Comparison of ENCODE assay signal across 8 cellular contexts in genomic region chr12:51009038-51009437, GRCh38. TPM values are rescaled to one million over a fixed set of nuclear protein-coding genes. Genes with fewer than 3 reads are reported as not detected.
DNase-seq lines count a peak whose midpoint lies in the region; ATAC-seq, FAIRE-seq and TF ChIP-seq lines count a peak whose summit lies in the region.

No MANE protein-coding gene starts in this region.

- TF ChIP-seq POLR2A in erythroblast (IDR thresholded peaks at IDR 0.05; ENCODE audit: low read length) (peak; percentile 51), H54 (IDR thresholded peaks at IDR 0.05; ENCODE audit: low read depth, low read length) (no peak)

- H2AK5ac ChIP-seq in H9 (ENCODE audit: insufficient read length, low read length), result no peak overlapping the region

- CTCF ChIA-PET in activated CD4-positive, alpha-beta T cell treated with anti-CD3 and anti-CD28 coated beads, Interleukin-2, amount 10 ng/mL, durations not matched to agents 7 days and 5 days (lab: Charles Lee), result interaction anchor here (0.6 to 1.3 kb wide), 5 partner anchors 11 to 333 kb away, joined by 3 to 6 read pairs (median 4); no protein-coding TSS in a partner anchor
- CTCF ChIA-PET in PC-3 (lab: Charles Lee), result no interaction called here

- peaks cover 46 to 58% of the 10 kb centered on the region in 2 experiments for H3K4me1 Mint-ChIP-seq in H9
- H3K4me1 Mint-ChIP-seq in activated CD4-positive, alpha-beta T cell treated with anti-CD3 and anti-CD28 coated beads, Interleukin-2, amount 10 ng/mL, durations not matched to agents 7 days and 5 days, result peaks cover 38% of the 10 kb centered on the region

- H4K20me1 ChIP-seq in H9 (ENCODE audit: control insufficient read depth, insufficient read depth, insufficient read length) (no peaks in the 10 kb centered on the region), PC-3 (ENCODE audit: low read length) (no peaks in the 10 kb centered on the region)

- H3K4ac ChIP-seq in H9 (ENCODE audit: low read depth, low read length), result no peak overlapping the region

- POLR2A ChIA-PET in activated CD4-positive, alpha-beta T cell treated with anti-CD3 and anti-CD28 coated beads, Interleukin-2, amount 10 ng/mL, durations not matched to agents 7 days and 5 days (lab: Charles Lee), result no interaction called here
- POLR2A ChIA-PET in PC-3 (lab: Charles Lee; ENCODE audit: unreplicated experiment), result no interaction called here

- no peaks in the 10 kb centered on the region for H3K23me2 ChIP-seq in H9 (ENCODE audit: insufficient read length, low read depth, low read length, poor library complexity, severe bottlenecking)

- no peak overlapping the region for H3K4me3 ChIP-seq in pancreas
- H3K4me3 ChIP-seq in PC-3 (ENCODE audit: low read length), result no peak overlapping the region

- no peaks in the 10 kb centered on the region for H3K27me3 ChIP-seq in H9 (ENCODE audit: insufficient read depth, low read length)
- H3K27me3 ChIP-seq in pancreas, result no peaks in the 10 kb centered on the region
- H3K27me3 ChIP-seq in foreskin keratinocyte, result no peaks in the 10 kb centered on the region
- H3K27me3 ChIP-seq in PC-3 (ENCODE audit: low read length), result no peaks in the 10 kb centered on the region

- no peak overlapping the region for H4K91ac ChIP-seq in H9 (ENCODE audit: insufficient read length, low read depth, low read length)

- peaks cover 3% of the 10 kb centered on the region for H3K79me1 ChIP-seq in H9 (ENCODE audit: insufficient read depth, low read depth, low read length, poor library complexity, severe bottlenecking)

- H3K14ac ChIP-seq in H9 (ENCODE audit: insufficient read depth, low read length), result no peak overlapping the region

- no peak overlapping the region for H3K18ac ChIP-seq in H9 (ENCODE audit: insufficient read length, low read depth, low read length)

- H3K36me3 ChIP-seq in pancreas (peaks cover 0 to 10% (median 0%) of the 10 kb centered on the region in 3 donors), PC-3 (ENCODE audit: low read depth, low read length) (peaks cover 19% of the 10 kb centered on the region)

- no CpG with 5 or more reads among the region's 8 CpGs for WGBS in H9 (ENCODE audit: extremely low coverage, insufficient read length, low lambda C conversion rate)
- 76 to 81% methylated on average over 8 of the region's 8 CpGs for WGBS in pancreas, 2 donors

- H3K4me2 ChIP-seq in H9 (ENCODE audit: insufficient read depth, insufficient read length, low read length), result no peak overlapping the region
- no peak overlapping the region for H3K4me2 ChIP-seq in PC-3 (ENCODE audit: low read length)

- no peak overlapping the region for H2BK5ac ChIP-seq in H9 (ENCODE audit: insufficient read length, low read length)

- H3K9me2 ChIP-seq in PC-3 (replicated peaks; ENCODE audit: low read length), result no peaks in the 10 kb centered on the region

- H2BK15ac ChIP-seq in H9 (ENCODE audit: low read depth, low read length), result no peak overlapping the region

- H4K8ac ChIP-seq in H9 (replicated peaks; ENCODE audit: insufficient read length, low read depth, low read length), result no peak overlapping the region

- peak overlapping the region in 2 of 3 experiments; percentile 10 to 62; a peak in 2 of 7 replicates for H3K27ac Mint-ChIP-seq in H9
- H3K27ac Mint-ChIP-seq in activated CD4-positive, alpha-beta T cell treated with anti-CD3 and anti-CD28 coated beads, Interleukin-2, amount 10 ng/mL, durations not matched to agents 7 days and 5 days, result peak overlapping the region; percentile 77

- no peak overlapping the region for H3K27ac ChIP-seq in H9 (ENCODE audit: insufficient read length, low read depth, low read length)
- H3K27ac ChIP-seq in pancreas, result peak overlapping the region in 1 of 4 donors; percentile 24
- H3K27ac ChIP-seq in foreskin keratinocyte, result no peak overlapping the region
- H3K27ac ChIP-seq in PC-3 (ENCODE audit: low read length), result no peak overlapping the region

- FAIRE-seq in pancreas (lab: Jason Lieb, UNC), result no peak
- FAIRE-seq in H54 (lab: Jason Lieb, UNC), result no peak

- H3K9me3 ChIP-seq in H9 (ENCODE audit: control insufficient read depth, low read depth, low read length) (no peaks in the 10 kb centered on the region), pancreas (no peaks in the 10 kb centered on the region), PC-3 (ENCODE audit: low read length) (no peaks in the 10 kb centered on the region)

- no peaks in the 10 kb centered on the region for H3K9me3 Mint-ChIP-seq in H9
- no peaks in the 10 kb centered on the region for H3K9me3 Mint-ChIP-seq in activated CD4-positive, alpha-beta T cell treated with anti-CD3 and anti-CD28 coated beads, Interleukin-2, amount 10 ng/mL, durations not matched to agents 7 days and 5 days

- H3K36me3 Mint-ChIP-seq in H9 (ENCODE audit: insufficient read depth in 1 of 3, low read depth in 3 of 3), result peaks cover 25 to 45% (median 37%) of the 10 kb centered on the region in 3 experiments
- peaks cover 29% of the 10 kb centered on the region for H3K36me3 Mint-ChIP-seq in activated CD4-positive, alpha-beta T cell treated with anti-CD3 and anti-CD28 coated beads, Interleukin-2, amount 10 ng/mL, durations not matched to agents 7 days and 5 days (ENCODE audit: low read depth)

- H3K4me1 ChIP-seq in H9 (ENCODE audit: insufficient read depth, low read length) (peaks cover 3% of the 10 kb centered on the region; the same call in 1 of the 2 replicates), pancreas (peaks cover 2 to 17% (median 5%) of the 10 kb centered on the region in 3 donors), foreskin keratinocyte (no peaks in the 10 kb centered on the region), PC-3 (ENCODE audit: insufficient read depth, low read length) (peaks cover 15% of the 10 kb centered on the region)

- no peak overlapping the region for H2BK20ac ChIP-seq in H9 (ENCODE audit: low read depth, low read length, poor library complexity, severe bottlenecking)

- H3K4me3 Mint-ChIP-seq in H9, result no peak overlapping the region
- H3K4me3 Mint-ChIP-seq in activated CD4-positive, alpha-beta T cell treated with anti-CD3 and anti-CD28 coated beads, Interleukin-2, amount 10 ng/mL, durations not matched to agents 7 days and 5 days, result peak overlapping the region; percentile 37

- DNase-seq in H9 (no peak), erythroblast (lab: John Stamatoyannopoulos, UW) (peak; percentile 55), pancreas (peak in 1 of 6 donors; percentile 55), H54 (ENCODE audit: insufficient read length, low spot score) (no peak), foreskin keratinocyte (no peak), PC-3 (no peak)
- peak; percentile 73 for DNase-seq in activated CD4-positive, alpha-beta T cell treated with anti-CD3 and anti-CD28 coated beads, Interleukin-2, amount 10 ng/mL, durations not matched to agents 7 days and 5 days

- BruUV-seq in PC-3 (replicated peaks; lab: Mats Ljungman, UMichigan), result no TSS peak

- TF ChIP-seq CTCF in H9 (conservative IDR thresholded peaks at IDR 0.05) (no peak), pancreas (IDR thresholded peaks at IDR 0.05) (no peak), foreskin keratinocyte (conservative IDR thresholded peaks at IDR 0.05) (no peak), PC-3 (conservative IDR thresholded peaks at IDR 0.05; ENCODE audit: low read depth, low read length) (no peak)

- no peak overlapping the region for H2BK120ac ChIP-seq in H9 (ENCODE audit: low read depth, low read length, poor library complexity, severe bottlenecking)

- H3K23ac ChIP-seq in H9 (ENCODE audit: insufficient read length, low read depth, low read length), result no peak overlapping the region

- ATAC-seq in pancreas, result peak in 3 of 4 donors; percentile 44 to 77 (median 73)
- no peak for ATAC-seq in GM18870 (IDR thresholded peaks at IDR 0.05; ENCODE audit: unreplicated experiment)
- no peak for ATAC-seq in foreskin keratinocyte
- ATAC-seq in PC-3, result no peak

- no peak overlapping the region for H3K56ac ChIP-seq in H9 (ENCODE audit: insufficient read length, low read depth, low read length)

- H2AFZ ChIP-seq in H9 (ENCODE audit: low read length) (no peak overlapping the region), PC-3 (ENCODE audit: low read length) (no peak overlapping the region)

- H3K27me3 Mint-ChIP-seq in H9 (ENCODE audit: low read depth), result no peaks in the 10 kb centered on the region
- no peaks in the 10 kb centered on the region for H3K27me3 Mint-ChIP-seq in activated CD4-positive, alpha-beta T cell treated with anti-CD3 and anti-CD28 coated beads, Interleukin-2, amount 10 ng/mL, durations not matched to agents 7 days and 5 days

- intact Hi-C loops in pancreas (cut with DNase I), result no loop called here
- intact Hi-C loops in PC-3 (cut with micrococcal nuclease), result no loop called here

- H3K9ac ChIP-seq in H9 (ENCODE audit: extremely low read depth, insufficient read length, low read length) (no peak overlapping the region), PC-3 (ENCODE audit: low read length) (no peak overlapping the region)

- H2BK12ac ChIP-seq in H9 (ENCODE audit: insufficient read length, low read depth, low read length), result no peak overlapping the region

- H3K79me2 ChIP-seq in H9 (ENCODE audit: insufficient read depth, low read length), result no peaks in the 10 kb centered on the region
- peaks cover 33% of the 10 kb centered on the region for H3K79me2 ChIP-seq in PC-3 (ENCODE audit: low read length)

- no peak overlapping the region for H3T11ph ChIP-seq in H9 (ENCODE audit: low read length)

- H3F3A ChIP-seq in PC-3 (ENCODE audit: low read length, unreplicated experiment), result no peaks in the 10 kb centered on the region

- H4K5ac ChIP-seq in H9 (ENCODE audit: insufficient read length, low read depth, low read length), result no peak overlapping the region

RNA-seq across cellular contexts. Expression of gene SLC11A2, which starts 17.1 kb away (rescaled TPM):
- 45.6 and 47.9 TPM in 2 replicates for total RNA-seq in H9 (2021)
- total RNA-seq in activated CD4-positive, alpha-beta T cell treated with anti-CD3 and anti-CD28 coated beads, Interleukin-2, amount 10 ng/mL, durations not matched to agents 7 days and 5 days, result 10 to 100 TPM; 36.0 to 37.4 TPM
- total RNA-seq in pancreas, result 10 to 100 TPM; 24.3 to 52.9 (median 38.8) TPM
- polyA plus RNA-seq in pancreas, result 10 to 100 TPM; 19.1 to 26.6 TPM
- 22.9 and 25.3 TPM in 2 replicates for total RNA-seq in foreskin keratinocyte
- polyA plus RNA-seq in foreskin keratinocyte, result 9.4 and 10.3 TPM in 2 replicates
- 28.4 and 38.8 TPM in 2 replicates for total RNA-seq in PC-3 (2014; rRNA removed)

RNA-seq across cellular contexts. Expression of gene LETMD1, which starts 39.1 kb away (rescaled TPM):
- total RNA-seq in H9 (2021), result 33.0 and 34.9 TPM in 2 replicates
- total RNA-seq in activated CD4-positive, alpha-beta T cell treated with anti-CD3 and anti-CD28 coated beads, Interleukin-2, amount 10 ng/mL, durations not matched to agents 7 days and 5 days, result 10 to 100 TPM; 66.3 to 68.6 TPM
- total RNA-seq in pancreas, result 10 to 100 TPM; 34.3 to 59.1 (median 49.8) TPM
- 10 to 100 TPM; 45.2 to 59.5 TPM for polyA plus RNA-seq in pancreas
- total RNA-seq in foreskin keratinocyte, result 21.8 and 23.3 TPM in 2 replicates
- 18.0 and 18.5 TPM in 2 replicates for polyA plus RNA-seq in foreskin keratinocyte
- total RNA-seq in PC-3 (2014; rRNA removed), result 46.9 and 47.1 TPM in 2 replicates

RNA-seq across cellular contexts. Expression of gene HIGD1C, which starts 56.7 kb away (rescaled TPM):
- total RNA-seq in H9 (2021), result not detected in 2 replicates
- total RNA-seq in activated CD4-positive, alpha-beta T cell treated with anti-CD3 and anti-CD28 coated beads, Interleukin-2, amount 10 ng/mL, durations not matched to agents 7 days and 5 days, result not detected
- total RNA-seq in pancreas, result not detected
- not detected for polyA plus RNA-seq in pancreas
- not detected in 2 replicates for total RNA-seq in foreskin keratinocyte
- not detected in 2 replicates for polyA plus RNA-seq in foreskin keratinocyte
- not detected in 2 replicates for total RNA-seq in PC-3 (2014; rRNA removed)

Comparison
In these comparisons a context has a peak if more than half of its experiments do, and no peak if none do; other contexts are left out.
1. DNase-seq: peak in activated CD4-positive, alpha-beta T cell treated with anti-CD3 and anti-CD28 coated beads, Interleukin-2, amount 10 ng/mL, durations not matched to agents 7 days and 5 days (single experiment) and erythroblast (2 of 2); none in H9 (single experiment), H54 (single experiment), foreskin keratinocyte (0 of 2) and PC-3 (single experiment).
2. ATAC-seq: peak in pancreas (3 of 4); none in GM18870 (single experiment), foreskin keratinocyte (single experiment) and PC-3 (single experiment).